In genomic region chr6:140744648-140745320, GRCh38 we compare ENCODE assay signal across 11 cellular contexts.
DNase-seq lines count a peak whose midpoint lies in the region; ATAC-seq, FAIRE-seq and TF ChIP-seq lines count a peak whose summit lies in the region.
"Had no signal": no experiment of that assay in that cellular context is flagged by ENCODE, and none has a peak within 500 bp of the region (broad histone marks: within the 10 kb centered on the region; RNA-seq: fewer than 3 reads in every experiment).

No MANE protein-coding gene starts in this region.

- H3K4me3 ChIP-seq in A549: no peak overlapping the region
- H3K4me3 ChIP-seq: BLaER1 had no signal

- ATAC-seq in A549: no peak
- ATAC-seq in GM19372 (IDR thresholded peaks at IDR 0.05; ENCODE audit: low read depth, unreplicated experiment): peak; percentile 79
- peak; percentile 84 for ATAC-seq in HG03280 (IDR thresholded peaks at IDR 0.05; ENCODE audit: unreplicated experiment)

- no peak for TF ChIP-seq CTCF in A549 (IDR thresholded peaks at IDR 0.05)

- CTCF ChIA-PET in A549 (lab: Yijun Ruan, JAX): interaction anchor here (1.3 kb wide), 1 partner anchor 17 kb away, joined by 3 read pairs; no protein-coding TSS in a partner anchor

- no peak for TF ChIP-seq EP300 in A549 (IDR thresholded peaks at IDR 0.05)

- peaks cover 3% of the 10 kb centered on the region; the same call in 1 of the 3 replicates for H3K9me3 ChIP-seq in A549

- POLR2A ChIA-PET in A549 (lab: Yijun Ruan, JAX): no interaction called here

- DNase-seq in A549 (ENCODE audit: low read depth in 1 of 2, low spot score in 1 of 2) (no peak), astrocyte of the hippocampus (ENCODE audit: low read depth, low spot score) (peak; percentile 56), amygdala (lab: John Stamatoyannopoulos, UW) (no peak), NCI-H2227 treated with DMSO at 0.1 percent for 48 hours (lab: John Stamatoyannopoulos, UW) (no peak)
- no peak for DNase-seq in activated CD4-positive, alpha-beta T cell treated with anti-CD3 and anti-CD28 coated beads for 4 hours
- DNase-seq in NK-92 treated with Interleukin-12 subunit alpha and Interleukin-12 subunit beta, amount 100 ng/mL, for 24 hours (lab: John Stamatoyannopoulos, UW): no peak
- DNase-seq: central memory CD4-positive, alpha-beta T cell; naive B cell had no signal

- no peak for TF ChIP-seq RAD21 in A549 (conservative IDR thresholded peaks at IDR 0.05 in 1 of 2, IDR thresholded peaks at IDR 0.05 in 1 of 2)

- WGBS in A549 (ENCODE audit: missing lambda C conversion rate): 46% methylated on average over 2 of the region's 2 CpGs

- H3K4me2 ChIP-seq in A549: no peak overlapping the region
- H3K4me2 ChIP-seq: BLaER1 had no signal

- peak overlapping the region in 1 of 2 experiments; percentile 53; a peak in 2 of 6 replicates for H3K27ac ChIP-seq in A549
- H3K27ac ChIP-seq: BLaER1 had no signal

- FAIRE-seq in A549 (lab: Jason Lieb, UNC): no peak

- TF ChIP-seq POLR2A in A549 (IDR thresholded peaks at IDR 0.05; ENCODE audit: low read length): no peak

- H3K4me1 ChIP-seq in A549: no peaks in the 10 kb centered on the region

TF ChIP-seq in A549, 52 proteins besides CTCF, POLR2A, EP300 and RAD21:
- TF ChIP-seq HDAC2 (IDR thresholded peaks at IDR 0.05): no peak
- TF ChIP-seq HES2 (IDR thresholded peaks at IDR 0.05): no peak
- peak; percentile 90 for TF ChIP-seq MAFK (IDR thresholded peaks at IDR 0.05; ENCODE audit: partially characterized antibody)

Comparison
In these comparisons a context has a peak if more than half of its experiments do, and no peak if none do; other contexts are left out.
1. ATAC-seq: peak in GM19372 (single experiment) and HG03280 (single experiment); none in A549 (0 of 2).